ENCODE assay signal across 16 cellular contexts in the genomic region with DNA sequence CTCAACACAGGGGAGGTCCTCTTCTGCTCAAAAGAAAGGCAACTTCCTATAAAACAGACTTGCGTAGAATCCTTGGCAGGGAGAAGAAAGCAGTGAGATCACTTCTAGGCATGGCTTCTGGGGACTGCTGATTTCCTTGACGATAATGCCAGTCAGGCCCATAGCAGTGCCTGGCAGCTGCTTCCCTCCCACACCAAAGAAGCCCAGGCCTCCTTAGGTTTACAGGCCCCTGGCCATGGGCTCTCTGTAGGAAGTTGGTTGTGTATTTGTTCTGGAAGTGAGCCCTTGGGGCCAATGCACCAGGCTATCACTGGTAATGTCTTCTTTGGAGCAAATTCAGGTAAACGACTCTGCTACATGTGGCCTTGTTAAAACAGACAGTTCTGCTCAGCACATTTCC.
DNase-seq lines count a peak whose midpoint lies in the region; ATAC-seq and TF ChIP-seq lines count a peak whose summit lies in the region.
"Had no signal": no experiment of that assay in that cellular context is flagged by ENCODE, and none has a peak within 500 bp of the region (broad histone marks: within the 10 kb centered on the region; RNA-seq: fewer than 3 reads in every experiment).

No MANE protein-coding gene starts in this region.

- peaks cover 28 to 34% (median 32%) of the 10 kb centered on the region in 3 donors for H3K4me1 Mint-ChIP-seq in T-cell

- H3K27me3 ChIP-seq in hepatocyte (no peaks in the 10 kb centered on the region), gastrocnemius medialis (no peaks in the 10 kb centered on the region)
- H3K27me3 ChIP-seq: BLaER1, SJCRH30 had no signal

- no peaks in the 10 kb centered on the region for H3K36me3 Mint-ChIP-seq in T-cell

- ATAC-seq in gastrocnemius medialis (peak; percentile 20 to 39), T-cell (replicated peaks in 1 of 4) (no peak)

- TF ChIP-seq POLR2A in gastrocnemius medialis (IDR thresholded peaks at IDR 0.05) = no peak

- H3K9me2 ChIP-seq in hepatocyte (replicated peaks; ENCODE audit: insufficient read depth) = no peaks in the 10 kb centered on the region

- POLR2A ChIA-PET in T-cell (lab: Charles Lee) = no interaction called here

- no peaks in the 10 kb centered on the region for H3K79me2 ChIP-seq in hepatocyte

- H2AFZ ChIP-seq in hepatocyte = no peak overlapping the region

- H3K9me3 ChIP-seq in hepatocyte (ENCODE audit: low read depth) = no peaks in the 10 kb centered on the region
- no peaks in the 10 kb centered on the region for H3K9me3 ChIP-seq in gastrocnemius medialis
- H3K9me3 ChIP-seq: BLaER1, SJCRH30 had no signal

- no peak overlapping the region for H3K4me3 Mint-ChIP-seq in T-cell
- H3K4me3 Mint-ChIP-seq: activated T-helper 1 cell treated with anti-CD3 and anti-CD28 coated beads, Interleukin-12 subunit alpha, Interleukin-12 subunit beta, Interleukin-2, Interleukin-4 antibody, amounts not matched to agents 30 ng/mL and 10 ng/mL and 1 ng/mL, durations not matched to agents 14 hours and 24 hours and 36 hours had no signal

- no peaks in the 10 kb centered on the region for H3K9me3 Mint-ChIP-seq in T-cell
- H3K9me3 Mint-ChIP-seq: activated T-helper 1 cell treated with anti-CD3 and anti-CD28 coated beads, Interleukin-12 subunit alpha, Interleukin-12 subunit beta, Interleukin-2, Interleukin-4 antibody, amounts not matched to agents 30 ng/mL and 10 ng/mL and 1 ng/mL, durations not matched to agents 14 hours and 24 hours and 36 hours had no signal

- peaks cover 8% of the 10 kb centered on the region for H3K4me1 ChIP-seq in hepatocyte (ENCODE audit: insufficient read depth)
- H3K4me1 ChIP-seq in gastrocnemius medialis = peaks cover 0 to 3% of the 10 kb centered on the region in 2 donors

- TF ChIP-seq CTCF in hepatocyte (IDR thresholded peaks at IDR 0.05; ENCODE audit: poor library complexity) (no peak), gastrocnemius medialis (IDR thresholded peaks at IDR 0.05 in 4 of 5, conservative IDR thresholded peaks at IDR 0.05 in 1 of 5) (no peak)

- H3K27ac ChIP-seq in hepatocyte = peak overlapping the region; percentile 66
- no peak overlapping the region for H3K27ac ChIP-seq in gastrocnemius medialis
- H3K27ac ChIP-seq: BLaER1, HL-60, SJCRH30 had no signal

- 46% methylated on average over 3 of the region's 3 CpGs for WGBS in hepatocyte (ENCODE audit: low lambda C conversion rate, missing lambda C conversion rate)

- DNase-seq in ELF-1 (ENCODE audit: low read depth, low spot score) (peak; percentile 20), RPMI7951 (ENCODE audit: low read depth) (peak; percentile 34), hepatocyte (ENCODE audit: low spot score) (no peak), gastrocnemius medialis (no peak), NCI-H2196 treated with DMSO at 0.1 percent for 48 hours (lab: John Stamatoyannopoulos, UW; ENCODE audit: unreplicated experiment) (no peak), GM19240 (ENCODE audit: insufficient read length, low spot score) (no peak), T-cell (no peak)
- DNase-seq: activated CD4-positive, alpha-beta T cell treated with anti-CD3 and anti-CD28 coated beads, Interleukin-2, amount 50 U/mL, for 4 hours; DMS53; head of caudate nucleus; KBM-7; NCI-H345; SJCRH30 had no signal

- intact Hi-C loops in gastrocnemius medialis (cut with DNase I; ENCODE audit: low total_unique reads) = no loop called here

- H3K4me2 ChIP-seq in hepatocyte = no peak overlapping the region
- H3K4me2 ChIP-seq: BLaER1 had no signal

- no peaks in the 10 kb centered on the region for H3K36me3 ChIP-seq in hepatocyte (replicated peaks; ENCODE audit: insufficient read depth, low read depth)
- no peaks in the 10 kb centered on the region for H3K36me3 ChIP-seq in gastrocnemius medialis
- H3K36me3 ChIP-seq: BLaER1, SJCRH30 had no signal

- peaks cover 0 to 3% of the 10 kb centered on the region in 2 donors for H3K27me3 Mint-ChIP-seq in T-cell

- in situ Hi-C loops in gastrocnemius medialis (cut with MboI; ENCODE audit: low sequenced_read_pairs in 4 of 4) = loop anchor here in 1 of 4 donors (10.0 kb wide), 1 partner anchor 916 kb away; no protein-coding TSS in a partner anchor

- H3K27ac Mint-ChIP-seq in T-cell = peak overlapping the region in 1 of 2 donors; percentile 5
- H3K27ac Mint-ChIP-seq: activated T-helper 1 cell treated with anti-CD3 and anti-CD28 coated beads, Interleukin-12 subunit alpha, Interleukin-12 subunit beta, Interleukin-2, Interleukin-4 antibody, amounts not matched to agents 30 ng/mL and 10 ng/mL and 1 ng/mL, durations not matched to agents 14 hours and 24 hours and 36 hours had no signal

- CTCF ChIA-PET in T-cell (lab: Charles Lee) = no interaction called here

- H3K4me3 ChIP-seq in hepatocyte = no peak overlapping the region
- H3K4me3 ChIP-seq in gastrocnemius medialis = no peak overlapping the region
- H3K4me3 ChIP-seq: BLaER1, SJCRH30 had no signal

- no peaks in the 10 kb centered on the region for H4K20me1 ChIP-seq in hepatocyte (ENCODE audit: insufficient read depth, poor library complexity, severe bottlenecking)
- H4K20me1 ChIP-seq: BLaER1 had no signal

Comparison
In these comparisons a context has a peak if more than half of its experiments do, and no peak if none do; other contexts are left out.
1. DNase-seq: peak in ELF-1 (single experiment) and RPMI7951 (single experiment); none in hepatocyte (single experiment), gastrocnemius medialis (0 of 2), NCI-H2196 treated with DMSO at 0.1 percent for 48 hours (single experiment), GM19240 (single experiment) and T-cell (0 of 34).
2. ATAC-seq: peak in gastrocnemius medialis (2 of 2); none in T-cell (0 of 4).